ENCODE assay signal across 16 cellular contexts in the genomic region with DNA sequence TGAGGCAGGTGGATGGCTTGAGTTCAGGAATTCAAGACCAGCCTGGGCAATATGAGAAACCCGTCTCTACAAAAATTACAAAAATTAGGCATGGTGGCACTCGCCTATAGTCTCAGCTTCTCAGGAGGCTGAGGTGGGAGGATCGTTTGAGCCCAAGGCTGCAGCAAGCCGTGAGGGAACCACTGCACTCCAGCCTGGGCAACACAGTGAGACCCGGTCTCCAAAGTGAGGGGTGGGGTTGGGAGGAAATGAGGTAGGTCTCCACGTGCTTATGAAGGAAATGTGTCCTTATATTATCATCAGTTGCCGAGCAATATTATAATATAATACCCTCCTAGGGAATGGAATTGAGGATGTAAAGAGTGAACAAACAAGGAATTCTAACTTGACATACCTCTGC. TPM values are rescaled to one million over a fixed set of nuclear protein-coding genes. Genes with fewer than 3 reads are reported as not detected.
A peak's percentile ranks its signal among the peaks of the same experiment; 100 is the strongest.
DNase-seq lines count a peak whose midpoint lies in the region; ATAC-seq and TF ChIP-seq lines count a peak whose summit lies in the region.
"Had no signal": no experiment of that assay in that cellular context is flagged by ENCODE, and none has a peak within 500 bp of the region (broad histone marks: within the 10 kb centered on the region; RNA-seq: fewer than 3 reads in every experiment).

No MANE protein-coding gene starts in this region.

- no peak overlapping the region for H3K27ac Mint-ChIP-seq in activated naive CD8-positive, alpha-beta T cell treated with anti-CD3 and anti-CD28 coated beads, Interleukin-2, amount 10 ng/mL, durations not matched to agents 7 days and 5 days
- H3K27ac Mint-ChIP-seq in naive thymus-derived CD8-positive, alpha-beta T cell: peak overlapping the region in 4 of 10 donors; percentile 36 to 65 (median 52)
- H3K27ac Mint-ChIP-seq in activated CD4-positive, alpha-beta memory T cell treated with anti-CD3 and anti-CD28 coated beads, Interleukin-2, amount 10 ng/mL, durations not matched to agents 7 days and 5 days: no peak overlapping the region

- peak overlapping the region; percentile 42 for H3K4me3 Mint-ChIP-seq in activated naive CD8-positive, alpha-beta T cell treated with anti-CD3 and anti-CD28 coated beads, Interleukin-2, amount 10 ng/mL, durations not matched to agents 7 days and 5 days
- H3K4me3 Mint-ChIP-seq in naive thymus-derived CD8-positive, alpha-beta T cell: peak overlapping the region in 8 of 10 donors; percentile 8 to 71 (median 52)
- H3K4me3 Mint-ChIP-seq in activated CD4-positive, alpha-beta memory T cell treated with anti-CD3 and anti-CD28 coated beads, Interleukin-2, amount 10 ng/mL, durations not matched to agents 7 days and 5 days: no peak overlapping the region

- POLR2A ChIA-PET in HEK293 (lab: Yijun Ruan, JAX): interaction anchor here (0.7 kb wide), 1 partner anchor 80 kb away, joined by 4 read pairs; no protein-coding TSS in a partner anchor
- POLR2A ChIA-PET in activated naive CD8-positive, alpha-beta T cell treated with anti-CD3 and anti-CD28 coated beads, Interleukin-2, amount 10 ng/mL, durations not matched to agents 7 days and 5 days (lab: Charles Lee): no interaction called here
- POLR2A ChIA-PET in naive thymus-derived CD8-positive, alpha-beta T cell (lab: Charles Lee): interaction anchor here (0.7 kb wide), 1 partner anchor 757 kb away, joined by 3 read pairs; no protein-coding TSS in a partner anchor
- POLR2A ChIA-PET in activated CD4-positive, alpha-beta memory T cell treated with anti-CD3 and anti-CD28 coated beads, Interleukin-2, amount 10 ng/mL, durations not matched to agents 7 days and 5 days (lab: Charles Lee): no interaction called here

- no peak for ATAC-seq in activated naive CD8-positive, alpha-beta T cell treated with anti-CD3 and anti-CD28 coated beads, Interleukin-2, amount 10 ng/mL, durations not matched to agents 7 days and 5 days (ENCODE audit: low read depth)
- ATAC-seq in naive thymus-derived CD8-positive, alpha-beta T cell: no peak
- ATAC-seq: Panc1 had no signal

- H3K36me3 ChIP-seq in HEK293 (ENCODE audit: control insufficient read depth in 2 of 2, insufficient read depth in 1 of 2, low read length in 2 of 2): no peaks in the 10 kb centered on the region; a peak in 1 of 3 replicates
- H3K36me3 ChIP-seq in tibial nerve: peaks cover 0 to 5% (median 0%) of the 10 kb centered on the region in 3 donors
- H3K36me3 ChIP-seq: ascending aorta had no signal

- 89% methylated on average over 7 of the region's 7 CpGs for WGBS in tibial nerve, 2 donors

- TF ChIP-seq CTCF in HEK293 (tag by site-specific recombination; IDR thresholded peaks at IDR 0.05) (no peak), tibial nerve (IDR thresholded peaks at IDR 0.05) (no peak)

- peak; percentile 24 for DNase-seq in activated CD8-positive, alpha-beta memory T cell treated with anti-CD3 and anti-CD28 coated beads for 24 hours
- DNase-seq in activated CD8-positive, alpha-beta memory T cell treated with anti-CD3 and anti-CD28 coated beads, Interleukin-2, amount 50 U/mL, for 4 hours: no peak
- DNase-seq in activated naive CD8-positive, alpha-beta T cell treated with anti-CD3 and anti-CD28 coated beads, Interleukin-2, amount 10 ng/mL, durations not matched to agents 7 days and 5 days: no peak
- DNase-seq in naive thymus-derived CD8-positive, alpha-beta T cell: no peak
- DNase-seq in tibial nerve (ENCODE audit: low spot score in 2 of 2) (no peak), HT-29 (ENCODE audit: low spot score) (no peak)
- DNase-seq in activated CD4-positive, alpha-beta memory T cell treated with anti-CD3 and anti-CD28 coated beads, Interleukin-2, amount 10 ng/mL, durations not matched to agents 7 days and 5 days: no peak
- DNase-seq: activated CD4-positive, alpha-beta T cell treated with anti-CD3 and anti-CD28 coated beads for 4 hours; COR-L47; DMS79 treated with DMSO at 0.1 percent for 48 hours; MV-4-11; NCI-H524; NK-92 treated with Interleukin-12 subunit alpha and Interleukin-12 subunit beta, amount 100 ng/mL, for 24 hours had no signal

- H3K27me3 ChIP-seq in tibial nerve: no peaks in the 10 kb centered on the region
- H3K27me3 ChIP-seq: ascending aorta had no signal

- no peak for TF ChIP-seq POLR2A in tibial nerve (IDR thresholded peaks at IDR 0.05)

- H3K27me3 Mint-ChIP-seq in activated naive CD8-positive, alpha-beta T cell treated with anti-CD3 and anti-CD28 coated beads, Interleukin-2, amount 10 ng/mL, durations not matched to agents 7 days and 5 days: no peaks in the 10 kb centered on the region
- no peaks in the 10 kb centered on the region for H3K27me3 Mint-ChIP-seq in naive thymus-derived CD8-positive, alpha-beta T cell
- H3K27me3 Mint-ChIP-seq in activated CD4-positive, alpha-beta memory T cell treated with anti-CD3 and anti-CD28 coated beads, Interleukin-2, amount 10 ng/mL, durations not matched to agents 7 days and 5 days: no peaks in the 10 kb centered on the region

- H3K9me3 ChIP-seq in HEK293 (ENCODE audit: control insufficient read depth, insufficient read depth, low read depth, low read length): no peaks in the 10 kb centered on the region
- H3K9me3 ChIP-seq in tibial nerve: no peaks in the 10 kb centered on the region
- H3K9me3 ChIP-seq: ascending aorta had no signal

- peaks cover 18% of the 10 kb centered on the region for H3K4me1 Mint-ChIP-seq in activated naive CD8-positive, alpha-beta T cell treated with anti-CD3 and anti-CD28 coated beads, Interleukin-2, amount 10 ng/mL, durations not matched to agents 7 days and 5 days
- peaks cover 16 to 42% (median 30%) of the 10 kb centered on the region in 4 donors for H3K4me1 Mint-ChIP-seq in naive thymus-derived CD8-positive, alpha-beta T cell
- H3K4me1 Mint-ChIP-seq in activated CD4-positive, alpha-beta memory T cell treated with anti-CD3 and anti-CD28 coated beads, Interleukin-2, amount 10 ng/mL, durations not matched to agents 7 days and 5 days: peaks cover 21% of the 10 kb centered on the region

- TF ChIP-seq EP300 in tibial nerve (IDR thresholded peaks at IDR 0.05): no peak

- H3K36me3 Mint-ChIP-seq in activated naive CD8-positive, alpha-beta T cell treated with anti-CD3 and anti-CD28 coated beads, Interleukin-2, amount 10 ng/mL, durations not matched to agents 7 days and 5 days: peaks cover 4% of the 10 kb centered on the region
- peaks cover 0 to 7% (median 2%) of the 10 kb centered on the region in 3 donors for H3K36me3 Mint-ChIP-seq in naive thymus-derived CD8-positive, alpha-beta T cell
- H3K36me3 Mint-ChIP-seq in activated CD4-positive, alpha-beta memory T cell treated with anti-CD3 and anti-CD28 coated beads, Interleukin-2, amount 10 ng/mL, durations not matched to agents 7 days and 5 days (ENCODE audit: low read depth): no peaks in the 10 kb centered on the region

- H3K27ac ChIP-seq in HEK293 (ENCODE audit: extremely low read depth, low read depth, low read length) (no peak overlapping the region), tibial nerve (no peak overlapping the region)
- H3K27ac ChIP-seq: ascending aorta had no signal

- peaks cover 2% of the 10 kb centered on the region; the same call in 1 of the 2 replicates for H3K4me1 ChIP-seq in HEK293 (ENCODE audit: control insufficient read depth, insufficient read depth, low read length)
- peaks cover 0 to 31% (median 11%) of the 10 kb centered on the region in 4 donors for H3K4me1 ChIP-seq in tibial nerve

- no peak overlapping the region for H3K4me3 ChIP-seq in HEK293 (ENCODE audit: low read depth, low read length)
- no peak overlapping the region for H3K4me3 ChIP-seq in tibial nerve
- H3K4me3 ChIP-seq: ascending aorta had no signal

- CTCF ChIA-PET in HEK293 (lab: Yijun Ruan, JAX): interaction anchor here (0.6 kb wide), 1 partner anchor 536 kb away, joined by 3 read pairs; no protein-coding TSS in a partner anchor
- CTCF ChIA-PET in activated CD4-positive, alpha-beta memory T cell treated with anti-CD3 and anti-CD28 coated beads, Interleukin-2, amount 10 ng/mL, durations not matched to agents 7 days and 5 days (lab: Charles Lee): interaction anchor here (0.7 to 1.0 kb wide), 2 partner anchors 129 to 1470 kb away, joined by 3 to 4 read pairs; no protein-coding TSS in a partner anchor

- no peaks in the 10 kb centered on the region for H3K9me3 Mint-ChIP-seq in activated naive CD8-positive, alpha-beta T cell treated with anti-CD3 and anti-CD28 coated beads, Interleukin-2, amount 10 ng/mL, durations not matched to agents 7 days and 5 days
- H3K9me3 Mint-ChIP-seq in naive thymus-derived CD8-positive, alpha-beta T cell: no peaks in the 10 kb centered on the region
- H3K9me3 Mint-ChIP-seq in activated CD4-positive, alpha-beta memory T cell treated with anti-CD3 and anti-CD28 coated beads, Interleukin-2, amount 10 ng/mL, durations not matched to agents 7 days and 5 days: no peaks in the 10 kb centered on the region

TF ChIP-seq in HEK293, 187 proteins besides CTCF, POLR2A, EP300 and RAD21 (continues in another document):
- TF ChIP-seq ZNF571 (tag by site-specific recombination; IDR thresholded peaks at IDR 0.05) (no peak), ZNF514 (tag by site-specific recombination; IDR thresholded peaks at IDR 0.05) (no peak), ZNF19 (tag by site-specific recombination; IDR thresholded peaks at IDR 0.05; ENCODE audit: low read depth) (no peak), HOXA7 (CRISPR knock-in tag; IDR thresholded peaks at IDR 0.05; ENCODE audit: borderline replicate concordance) (no peak), SP7 (tag by site-specific recombination; IDR thresholded peaks at IDR 0.05) (no peak), ZNF544 (tag by site-specific recombination; IDR thresholded peaks at IDR 0.05) (no peak)

RNA-seq across cellular contexts. Expression of gene TMEM50B, which starts 2.7 kb away (rescaled TPM):
- total RNA-seq in activated naive CD8-positive, alpha-beta T cell treated with anti-CD3 and anti-CD28 coated beads, Interleukin-2, amount 10 ng/mL, durations not matched to agents 7 days and 5 days: 10 to 100 TPM; 72.6 to 80.3 TPM
- 100 to 1,000 TPM; 149 to 160 TPM for total RNA-seq in naive thymus-derived CD8-positive, alpha-beta T cell
- 10 to 100 TPM; 42.3 to 47.9 (median 45.4) TPM for polyA plus RNA-seq in naive thymus-derived CD8-positive, alpha-beta T cell
- 100 to 1,000 TPM in 3 of 4 donors, 10 to 100 TPM in 1; 77.7 to 155 (median 146) TPM for total RNA-seq in tibial nerve
- total RNA-seq in activated CD4-positive, alpha-beta memory T cell treated with anti-CD3 and anti-CD28 coated beads, Interleukin-2, amount 10 ng/mL, durations not matched to agents 7 days and 5 days: 10 to 100 TPM; 26.5 to 28.2 TPM
- 7.0 and 8.0 TPM in 2 replicates for total RNA-seq in HT-29 (2014; rRNA removed; shearing (Covaris generic))

RNA-seq across cellular contexts. Expression of gene DNAJC28, which starts 14.4 kb away (rescaled TPM):
- 1 to 10 TPM; 1.2 to 1.5 TPM for total RNA-seq in activated naive CD8-positive, alpha-beta T cell treated with anti-CD3 and anti-CD28 coated beads, Interleukin-2, amount 10 ng/mL, durations not matched to agents 7 days and 5 days
- 1 to 10 TPM; 1.6 to 2.1 TPM for total RNA-seq in naive thymus-derived CD8-positive, alpha-beta T cell
- polyA plus RNA-seq in naive thymus-derived CD8-positive, alpha-beta T cell: 1 to 10 TPM in 1 of 3 donors, under 1 TPM in 2; 0.89 to 1.8 (median 0.94) TPM
- 1 to 10 TPM in 3 of 4 donors, under 1 TPM in 1; 0.66 to 3.6 (median 1.7) TPM for total RNA-seq in tibial nerve
- total RNA-seq in activated CD4-positive, alpha-beta memory T cell treated with anti-CD3 and anti-CD28 coated beads, Interleukin-2, amount 10 ng/mL, durations not matched to agents 7 days and 5 days: under 1 TPM; 0.55 to 0.60 TPM
- 0.20 and 0.42 TPM in 2 replicates for total RNA-seq in HT-29 (2014; rRNA removed; shearing (Covaris generic))

Comparison
In these comparisons a context has a peak if more than half of its experiments do, and no peak if none do; other contexts are left out.
1. POLR2A ChIA-PET loops: an anchor here in HEK293 (0.7 kb wide) and naive thymus-derived CD8-positive, alpha-beta T cell (0.7 kb wide); none called in activated naive CD8-positive, alpha-beta T cell treated with anti-CD3 and anti-CD28 coated beads, Interleukin-2, amount 10 ng/mL, durations not matched to agents 7 days and 5 days and activated CD4-positive, alpha-beta memory T cell treated with anti-CD3 and anti-CD28 coated beads, Interleukin-2, amount 10 ng/mL, durations not matched to agents 7 days and 5 days.